ENCODE assay signal across 1 cellular context in the genomic region with DNA sequence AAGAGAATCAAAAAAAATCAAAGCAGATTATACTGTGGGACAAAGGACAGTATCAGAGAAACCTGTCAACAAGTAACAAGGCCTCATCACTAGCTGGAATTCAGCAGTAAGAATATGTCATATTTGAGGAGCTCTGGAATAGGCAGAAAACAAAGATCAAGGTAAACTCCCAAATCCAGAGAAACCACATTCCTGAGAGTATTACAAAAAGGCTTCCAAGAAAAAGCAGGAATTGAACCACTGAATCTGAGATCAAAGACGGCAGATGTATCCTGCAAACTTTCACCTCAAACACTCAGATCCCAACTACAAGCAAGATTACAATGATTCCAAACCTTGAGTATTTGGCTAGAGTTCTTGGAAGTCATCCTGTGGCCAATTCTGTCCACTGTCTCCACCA.
TF ChIP-seq lines count a peak whose summit lies in the region.

No MANE protein-coding gene starts in this region.

TF ChIP-seq in WTC11, 78 proteins besides CTCF, POLR2A, EP300 and RAD21:
- TF ChIP-seq ZNF317 (CRISPR knock-in tag; IDR thresholded peaks at IDR 0.05; ENCODE audit: borderline replicate concordance, low read depth) (no peak), NFYB (CRISPR knock-in tag; conservative IDR thresholded peaks at IDR 0.05; ENCODE audit: low read depth) (no peak), ZNF232 (CRISPR knock-in tag; IDR thresholded peaks at IDR 0.05) (no peak), FOXP1 (CRISPR knock-in tag; IDR thresholded peaks at IDR 0.05; ENCODE audit: borderline replicate concordance) (no peak), ATF6 (CRISPR knock-in tag; IDR thresholded peaks at IDR 0.05) (no peak), SMAD3 (CRISPR knock-in tag; IDR thresholded peaks at IDR 0.05; ENCODE audit: borderline replicate concordance) (no peak), ETV6 (CRISPR knock-in tag; IDR thresholded peaks at IDR 0.05) (no peak), RELA (CRISPR knock-in tag; IDR thresholded peaks at IDR 0.05; ENCODE audit: borderline replicate concordance) (no peak), FOXJ3 (CRISPR knock-in tag; IDR thresholded peaks at IDR 0.05; ENCODE audit: borderline replicate concordance) (no peak), RORB (CRISPR knock-in tag; IDR thresholded peaks at IDR 0.05) (no peak), EMX1 (CRISPR knock-in tag; IDR thresholded peaks at IDR 0.05) (no peak), HMGXB4 (CRISPR knock-in tag; IDR thresholded peaks at IDR 0.05) (no peak), NR2C2 (CRISPR knock-in tag; IDR thresholded peaks at IDR 0.05) (no peak), E2F4 (CRISPR knock-in tag; IDR thresholded peaks at IDR 0.05; ENCODE audit: borderline replicate concordance, low read depth) (no peak), ZBTB43 (CRISPR knock-in tag; IDR thresholded peaks at IDR 0.05) (no peak), CREM (CRISPR knock-in tag; IDR thresholded peaks at IDR 0.05) (no peak)
- TF ChIP-seq, protein P1, sequence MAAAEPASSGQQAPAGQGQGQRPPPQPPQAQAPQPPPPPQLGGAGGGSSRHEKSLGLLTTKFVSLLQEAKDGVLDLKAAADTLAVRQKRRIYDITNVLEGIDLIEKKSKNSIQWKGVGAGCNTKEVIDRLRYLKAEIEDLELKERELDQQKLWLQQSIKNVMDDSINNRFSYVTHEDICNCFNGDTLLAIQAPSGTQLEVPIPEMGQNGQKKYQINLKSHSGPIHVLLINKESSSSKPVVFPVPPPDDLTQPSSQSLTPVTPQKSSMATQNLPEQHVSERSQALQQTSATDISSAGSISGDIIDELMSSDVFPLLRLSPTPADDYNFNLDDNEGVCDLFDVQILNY (CRISPR knock-in tag; IDR thresholded peaks at IDR 0.05): no peak
- TF ChIP-seq, protein P2, sequence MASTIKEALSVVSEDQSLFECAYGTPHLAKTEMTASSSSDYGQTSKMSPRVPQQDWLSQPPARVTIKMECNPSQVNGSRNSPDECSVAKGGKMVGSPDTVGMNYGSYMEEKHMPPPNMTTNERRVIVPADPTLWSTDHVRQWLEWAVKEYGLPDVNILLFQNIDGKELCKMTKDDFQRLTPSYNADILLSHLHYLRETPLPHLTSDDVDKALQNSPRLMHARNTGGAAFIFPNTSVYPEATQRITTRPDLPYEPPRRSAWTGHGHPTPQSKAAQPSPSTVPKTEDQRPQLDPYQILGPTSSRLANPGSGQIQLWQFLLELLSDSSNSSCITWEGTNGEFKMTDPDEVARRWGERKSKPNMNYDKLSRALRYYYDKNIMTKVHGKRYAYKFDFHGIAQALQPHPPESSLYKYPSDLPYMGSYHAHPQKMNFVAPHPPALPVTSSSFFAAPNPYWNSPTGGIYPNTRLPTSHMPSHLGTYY (CRISPR knock-in tag; IDR thresholded peaks at IDR 0.05): no peak
